Comparison of ENCODE assay signal across 8 cellular contexts in the genomic region with DNA sequence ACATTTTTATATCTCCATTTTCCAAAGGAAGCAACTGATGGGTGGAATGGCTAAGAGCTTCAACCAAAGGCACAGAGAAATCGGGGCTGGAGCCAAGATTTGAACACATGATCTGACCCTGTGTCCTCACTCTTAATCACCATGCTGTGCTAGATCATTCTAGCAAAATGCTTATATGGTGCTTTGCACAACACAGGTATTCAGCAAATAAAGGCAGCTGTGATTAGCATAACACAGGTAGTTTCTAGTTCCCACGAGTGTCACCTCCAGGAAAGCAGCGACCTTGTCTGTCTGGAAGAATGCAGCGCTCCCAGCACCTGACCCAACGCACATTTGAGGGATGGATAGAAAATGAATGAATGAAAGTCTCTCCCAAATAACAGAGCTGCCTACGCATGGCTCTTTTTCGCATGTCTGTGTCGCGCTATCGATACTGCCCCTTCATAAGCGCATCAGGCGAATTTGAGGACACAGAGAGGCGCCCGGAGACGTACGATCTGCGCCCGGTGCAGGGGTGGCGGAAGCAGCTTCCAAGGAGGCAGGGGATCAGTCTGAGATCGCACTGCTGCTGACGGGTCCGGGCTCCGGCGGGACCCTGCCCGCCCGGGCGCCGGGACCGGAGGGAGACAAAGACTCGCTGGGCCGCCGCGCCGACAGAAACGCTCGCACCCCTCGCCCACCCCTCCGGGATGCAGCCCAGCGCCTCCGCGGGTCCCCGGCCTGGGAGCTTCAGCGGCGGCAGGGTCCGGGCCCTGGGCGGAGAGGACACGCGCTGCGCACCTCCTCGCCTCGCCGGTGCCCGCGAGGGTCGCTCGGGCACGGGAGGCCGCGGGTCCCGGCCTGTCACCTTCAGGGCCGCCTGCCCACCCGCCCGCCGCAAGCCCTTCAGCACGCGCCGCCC. TPM values are rescaled to one million over a fixed set of nuclear protein-coding genes. Genes with fewer than 3 reads are reported as not detected.
DNase-seq lines count a peak whose midpoint lies in the region; ATAC-seq and TF ChIP-seq lines count a peak whose summit lies in the region.

No MANE protein-coding gene starts in this region.

- H3K36me3 ChIP-seq in KMS-11 (ENCODE audit: insufficient read depth) (no peaks in the 10 kb centered on the region), right atrium auricular region (no peaks in the 10 kb centered on the region), sigmoid colon (no peaks in the 10 kb centered on the region)

- no peak overlapping the region for H3K4me3 ChIP-seq in KMS-11 (IDR thresholded peaks at IDR 0.05; ENCODE audit: insufficient read depth, low read depth, low read length)
- peak overlapping the region; percentile 93 to 94 for H3K4me3 ChIP-seq in right atrium auricular region
- peak overlapping the region; percentile 48 to 99 (median 92) for H3K4me3 ChIP-seq in sigmoid colon

- in situ Hi-C loops in G401 (cut with HindIII; ENCODE audit: low sequenced_read_pairs) = no loop called here

- ATAC-seq in GM21528 (IDR thresholded peaks at IDR 0.05; ENCODE audit: low FRiP score, unreplicated experiment) = peak; percentile 38
- peak; percentile 11 to 28 for ATAC-seq in activated naive CD4-positive, alpha-beta T cell treated with anti-CD3 and anti-CD28 coated beads, Interleukin-2, amount 50 U/mL, for 72 hours

- H3K36me3 Mint-ChIP-seq in activated naive CD4-positive, alpha-beta T cell treated with anti-CD3 and anti-CD28 coated beads, Interleukin-2, amount 50 U/mL, for 72 hours = no peaks in the 10 kb centered on the region

- no peak for TF ChIP-seq CTCF in KMS-11 (conservative IDR thresholded peaks at IDR 0.05; ENCODE audit: low read depth, low read length)
- TF ChIP-seq CTCF in right atrium auricular region (IDR thresholded peaks at IDR 0.05) = no peak
- no peak for TF ChIP-seq CTCF in sigmoid colon (IDR thresholded peaks at IDR 0.05)

- intact Hi-C loops in sigmoid colon (cut with DNase I) = loop anchor here (5.0 kb wide), 1 partner anchor 634 kb away; no protein-coding TSS in a partner anchor

- TF ChIP-seq EP300 in sigmoid colon (IDR thresholded peaks at IDR 0.05) = no peak

- H3K9me3 Mint-ChIP-seq in activated naive CD4-positive, alpha-beta T cell treated with anti-CD3 and anti-CD28 coated beads, Interleukin-2, amount 50 U/mL, for 72 hours = no peaks in the 10 kb centered on the region

- H3K4me2 ChIP-seq in KMS-11 = peak overlapping the region; percentile 88

- peaks cover 28% of the 10 kb centered on the region for H3K4me1 ChIP-seq in KMS-11 (ENCODE audit: low read depth, poor library complexity, severe bottlenecking)
- H3K4me1 ChIP-seq in right atrium auricular region = peaks cover 0 to 57% of the 10 kb centered on the region in 2 donors
- H3K4me1 ChIP-seq in sigmoid colon = peaks cover 0 to 39% (median 26%) of the 10 kb centered on the region in 4 donors

- peak overlapping the region; percentile 55; the same call in 1 of the 2 replicates for H3K9ac ChIP-seq in KMS-11

- WGBS in sigmoid colon, 2 donors = 1% methylated on average over 67 of the region's 67 CpGs

- peaks cover 0 to 3% of the 10 kb centered on the region in 2 donors for H3K9me3 ChIP-seq in right atrium auricular region
- H3K9me3 ChIP-seq in sigmoid colon = peaks cover 0 to 2% (median 0%) of the 10 kb centered on the region in 4 donors

- H3K79me2 ChIP-seq in KMS-11 (ENCODE audit: insufficient read depth, low read depth) = peaks cover 49% of the 10 kb centered on the region

- H4K20me1 ChIP-seq in KMS-11 (ENCODE audit: insufficient read depth) = peaks cover 12% of the 10 kb centered on the region; the same call in 1 of the 2 replicates

- no peak for TF ChIP-seq POLR2A in sigmoid colon (IDR thresholded peaks at IDR 0.05)

- no peaks in the 10 kb centered on the region for H3K27me3 ChIP-seq in KMS-11 (ENCODE audit: insufficient read depth, low read depth)
- H3K27me3 ChIP-seq in right atrium auricular region = no peaks in the 10 kb centered on the region
- no peaks in the 10 kb centered on the region for H3K27me3 ChIP-seq in sigmoid colon

- DNase-seq in G401 (ENCODE audit: low spot score) = peak; percentile 46
- peak in 1 of 2 donors; percentile 29 for DNase-seq in activated naive CD4-positive, alpha-beta T cell treated with anti-CD3 and anti-CD28 coated beads, Interleukin-2, amount 50 U/mL, for 72 hours (ENCODE audit: low spot score in 2 of 2)
- no peak for DNase-seq in right atrium auricular region (ENCODE audit: low spot score)
- no peak for DNase-seq in sigmoid colon
- no peak for DNase-seq in mucosa of gallbladder (ENCODE audit: low spot score)
- DNase-seq in kidney tubule cell (ENCODE audit: low spot score) = no peak

- H3K27ac ChIP-seq in KMS-11 (no peak overlapping the region), right atrium auricular region (peak overlapping the region; percentile 93 to 95), sigmoid colon (peak overlapping the region; percentile 90 to 94 (median 91))

- peak overlapping the region; percentile 26 for H2AFZ ChIP-seq in KMS-11 (ENCODE audit: low read depth)

- H3K27ac Mint-ChIP-seq in activated naive CD4-positive, alpha-beta T cell treated with anti-CD3 and anti-CD28 coated beads, Interleukin-2, amount 50 U/mL, for 72 hours = peak overlapping the region; percentile 64 to 67

RNA-seq across cellular contexts. Expression of gene EPS15L1, which starts 0.6 kb away (rescaled TPM):
- total RNA-seq in G401 (2014; rRNA removed; shearing (Covaris generic)) = 14.9 and 20.7 TPM in 2 replicates
- total RNA-seq in activated naive CD4-positive, alpha-beta T cell treated with anti-CD3 and anti-CD28 coated beads, Interleukin-2, amount 50 U/mL, for 72 hours = 10 to 100 TPM; 35.0 to 43.8 TPM
- total RNA-seq in right atrium auricular region (10 to 100 TPM; 24.0 to 27.4 TPM), sigmoid colon (10 to 100 TPM; 15.0 to 38.2 (median 17.9) TPM), mucosa of gallbladder (46.1 TPM)
- polyA plus RNA-seq in sigmoid colon = 10 to 100 TPM; 14.4 to 25.6 (median 15.7) TPM

RNA-seq across cellular contexts. Expression of gene CALR3, which starts 24.8 kb away (rescaled TPM):
- not detected in 2 replicates for total RNA-seq in G401 (2014; rRNA removed; shearing (Covaris generic))
- total RNA-seq in activated naive CD4-positive, alpha-beta T cell treated with anti-CD3 and anti-CD28 coated beads, Interleukin-2, amount 50 U/mL, for 72 hours = not detected
- total RNA-seq in right atrium auricular region = not detected
- total RNA-seq in sigmoid colon = not detected
- not detected for polyA plus RNA-seq in sigmoid colon
- not detected for total RNA-seq in mucosa of gallbladder

RNA-seq across cellular contexts. Expression of gene C19orf44, which starts 25.0 kb away (rescaled TPM):
- 7.3 and 8.9 TPM in 2 replicates for total RNA-seq in G401 (2014; rRNA removed; shearing (Covaris generic))
- 1 to 10 TPM; 3.1 to 4.3 TPM for total RNA-seq in activated naive CD4-positive, alpha-beta T cell treated with anti-CD3 and anti-CD28 coated beads, Interleukin-2, amount 50 U/mL, for 72 hours
- total RNA-seq in right atrium auricular region = 1 to 10 TPM; 2.3 to 6.0 TPM
- total RNA-seq in sigmoid colon = 1 to 10 TPM; 3.8 to 10.0 (median 5.7) TPM
- polyA plus RNA-seq in sigmoid colon = 1 to 10 TPM; 1.8 to 3.8 (median 1.8) TPM
- 11.2 TPM for total RNA-seq in mucosa of gallbladder
